ENCODE assay signal across 1 cellular context in the genomic region with DNA sequence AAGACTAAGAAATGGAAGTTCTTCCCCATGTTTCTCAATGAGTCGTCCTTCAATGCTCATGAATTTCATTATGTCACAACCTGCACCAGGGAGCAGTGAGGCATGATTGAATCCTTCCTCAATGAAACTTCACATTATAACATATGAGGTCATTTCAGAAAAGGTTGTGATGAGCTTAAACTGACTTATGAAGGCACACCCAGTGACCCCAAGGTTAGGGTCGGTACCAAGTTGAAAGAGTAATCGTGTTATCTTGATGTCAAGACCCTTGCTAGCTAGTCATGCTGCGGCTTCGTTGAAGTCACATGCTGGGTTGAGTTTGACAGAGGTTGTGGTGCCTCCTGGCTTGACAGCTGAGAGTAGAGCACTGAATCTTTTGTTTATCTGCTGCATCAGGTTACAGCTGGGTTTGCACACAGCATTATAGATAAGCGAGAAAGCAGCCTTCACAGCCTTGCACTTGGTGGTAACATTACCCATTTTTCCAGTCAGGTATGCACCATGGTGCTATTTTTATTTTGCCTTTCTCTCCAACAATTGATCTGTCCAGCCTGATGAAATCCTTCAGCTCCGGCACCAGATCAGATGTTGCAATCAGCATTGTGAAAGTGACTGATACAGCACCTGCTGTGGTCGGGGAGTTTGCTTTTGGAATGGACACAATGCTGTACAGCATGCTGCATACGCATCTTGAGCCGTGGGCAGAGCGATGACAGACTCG.
TF ChIP-seq lines count a peak whose summit lies in the region.

No MANE protein-coding gene starts in this region.

TF ChIP-seq in K562, 482 proteins besides CTCF, POLR2A, EP300 and RAD21 (continued from another document and continues in another):
- TF ChIP-seq, protein P1, sequence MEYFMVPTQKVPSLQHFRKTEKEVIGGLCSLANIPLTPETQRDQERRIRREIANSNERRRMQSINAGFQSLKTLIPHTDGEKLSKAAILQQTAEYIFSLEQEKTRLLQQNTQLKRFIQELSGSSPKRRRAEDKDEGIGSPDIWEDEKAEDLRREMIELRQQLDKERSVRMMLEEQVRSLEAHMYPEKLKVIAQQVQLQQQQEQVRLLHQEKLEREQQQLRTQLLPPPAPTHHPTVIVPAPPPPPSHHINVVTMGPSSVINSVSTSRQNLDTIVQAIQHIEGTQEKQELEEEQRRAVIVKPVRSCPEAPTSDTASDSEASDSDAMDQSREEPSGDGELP (CRISPR knock-in tag; IDR thresholded peaks at IDR 0.05; ENCODE audit: borderline replicate concordance): peak; percentile 80
- TF ChIP-seq HNRNPL (IDR thresholded peaks at IDR 0.05; ENCODE audit: low read depth, low read length): no peak
- TF ChIP-seq, protein P2, sequence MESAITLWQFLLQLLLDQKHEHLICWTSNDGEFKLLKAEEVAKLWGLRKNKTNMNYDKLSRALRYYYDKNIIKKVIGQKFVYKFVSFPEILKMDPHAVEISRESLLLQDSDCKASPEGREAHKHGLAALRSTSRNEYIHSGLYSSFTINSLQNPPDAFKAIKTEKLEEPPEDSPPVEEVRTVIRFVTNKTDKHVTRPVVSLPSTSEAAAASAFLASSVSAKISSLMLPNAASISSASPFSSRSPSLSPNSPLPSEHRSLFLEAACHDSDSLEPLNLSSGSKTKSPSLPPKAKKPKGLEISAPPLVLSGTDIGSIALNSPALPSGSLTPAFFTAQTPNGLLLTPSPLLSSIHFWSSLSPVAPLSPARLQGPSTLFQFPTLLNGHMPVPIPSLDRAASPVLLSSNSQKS (CRISPR knock-in tag; IDR thresholded peaks at IDR 0.05): no peak
- TF ChIP-seq ZNF644 (tag; IDR thresholded peaks at IDR 0.05; ENCODE audit: low read depth): 0 out of 2 replicates have a peak, but pooled peaks have one; percentile 44
- TF ChIP-seq MYBL2 (IDR thresholded peaks at IDR 0.05; ENCODE audit: low read depth): no peak
- no peak for TF ChIP-seq MYBL2 (CRISPR knock-in tag; IDR thresholded peaks at IDR 0.05; ENCODE audit: borderline replicate concordance)
- TF ChIP-seq, protein P3, sequence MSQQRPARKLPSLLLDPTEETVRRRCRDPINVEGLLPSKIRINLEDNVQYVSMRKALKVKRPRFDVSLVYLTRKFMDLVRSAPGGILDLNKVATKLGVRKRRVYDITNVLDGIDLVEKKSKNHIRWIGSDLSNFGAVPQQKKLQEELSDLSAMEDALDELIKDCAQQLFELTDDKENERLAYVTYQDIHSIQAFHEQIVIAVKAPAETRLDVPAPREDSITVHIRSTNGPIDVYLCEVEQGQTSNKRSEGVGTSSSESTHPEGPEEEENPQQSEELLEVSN (IDR thresholded peaks at IDR 0.05; ENCODE audit: borderline replicate concordance in 1 of 2, extremely low read depth in 1 of 2, insufficient read depth in 1 of 2, insufficient read length in 1 of 2, low read depth in 1 of 2, low read length in 1 of 2, poor library complexity in 1 of 2, severe bottlenecking in 1 of 2): peak in 1 of 2 experiments; percentile 11
- TF ChIP-seq CEBPB (tag; IDR thresholded peaks at IDR 0.05): peak; percentile 77
- peak; percentile 60; the same call in 1 of the 2 replicates for TF ChIP-seq ZNF584 (CRISPR knock-in tag; IDR thresholded peaks at IDR 0.05; ENCODE audit: low read depth)
- TF ChIP-seq, protein P4, sequence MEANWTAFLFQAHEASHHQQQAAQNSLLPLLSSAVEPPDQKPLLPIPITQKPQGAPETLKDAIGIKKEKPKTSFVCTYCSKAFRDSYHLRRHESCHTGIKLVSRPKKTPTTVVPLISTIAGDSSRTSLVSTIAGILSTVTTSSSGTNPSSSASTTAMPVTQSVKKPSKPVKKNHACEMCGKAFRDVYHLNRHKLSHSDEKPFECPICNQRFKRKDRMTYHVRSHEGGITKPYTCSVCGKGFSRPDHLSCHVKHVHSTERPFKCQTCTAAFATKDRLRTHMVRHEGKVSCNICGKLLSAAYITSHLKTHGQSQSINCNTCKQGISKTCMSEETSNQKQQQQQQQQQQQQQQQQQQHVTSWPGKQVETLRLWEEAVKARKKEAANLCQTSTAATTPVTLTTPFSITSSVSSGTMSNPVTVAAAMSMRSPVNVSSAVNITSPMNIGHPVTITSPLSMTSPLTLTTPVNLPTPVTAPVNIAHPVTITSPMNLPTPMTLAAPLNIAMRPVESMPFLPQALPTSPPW (CRISPR knock-in tag; IDR thresholded peaks at IDR 0.05): 0 out of 2 replicates have a peak, but pooled peaks have one; percentile 17
- TF ChIP-seq, protein P5, sequence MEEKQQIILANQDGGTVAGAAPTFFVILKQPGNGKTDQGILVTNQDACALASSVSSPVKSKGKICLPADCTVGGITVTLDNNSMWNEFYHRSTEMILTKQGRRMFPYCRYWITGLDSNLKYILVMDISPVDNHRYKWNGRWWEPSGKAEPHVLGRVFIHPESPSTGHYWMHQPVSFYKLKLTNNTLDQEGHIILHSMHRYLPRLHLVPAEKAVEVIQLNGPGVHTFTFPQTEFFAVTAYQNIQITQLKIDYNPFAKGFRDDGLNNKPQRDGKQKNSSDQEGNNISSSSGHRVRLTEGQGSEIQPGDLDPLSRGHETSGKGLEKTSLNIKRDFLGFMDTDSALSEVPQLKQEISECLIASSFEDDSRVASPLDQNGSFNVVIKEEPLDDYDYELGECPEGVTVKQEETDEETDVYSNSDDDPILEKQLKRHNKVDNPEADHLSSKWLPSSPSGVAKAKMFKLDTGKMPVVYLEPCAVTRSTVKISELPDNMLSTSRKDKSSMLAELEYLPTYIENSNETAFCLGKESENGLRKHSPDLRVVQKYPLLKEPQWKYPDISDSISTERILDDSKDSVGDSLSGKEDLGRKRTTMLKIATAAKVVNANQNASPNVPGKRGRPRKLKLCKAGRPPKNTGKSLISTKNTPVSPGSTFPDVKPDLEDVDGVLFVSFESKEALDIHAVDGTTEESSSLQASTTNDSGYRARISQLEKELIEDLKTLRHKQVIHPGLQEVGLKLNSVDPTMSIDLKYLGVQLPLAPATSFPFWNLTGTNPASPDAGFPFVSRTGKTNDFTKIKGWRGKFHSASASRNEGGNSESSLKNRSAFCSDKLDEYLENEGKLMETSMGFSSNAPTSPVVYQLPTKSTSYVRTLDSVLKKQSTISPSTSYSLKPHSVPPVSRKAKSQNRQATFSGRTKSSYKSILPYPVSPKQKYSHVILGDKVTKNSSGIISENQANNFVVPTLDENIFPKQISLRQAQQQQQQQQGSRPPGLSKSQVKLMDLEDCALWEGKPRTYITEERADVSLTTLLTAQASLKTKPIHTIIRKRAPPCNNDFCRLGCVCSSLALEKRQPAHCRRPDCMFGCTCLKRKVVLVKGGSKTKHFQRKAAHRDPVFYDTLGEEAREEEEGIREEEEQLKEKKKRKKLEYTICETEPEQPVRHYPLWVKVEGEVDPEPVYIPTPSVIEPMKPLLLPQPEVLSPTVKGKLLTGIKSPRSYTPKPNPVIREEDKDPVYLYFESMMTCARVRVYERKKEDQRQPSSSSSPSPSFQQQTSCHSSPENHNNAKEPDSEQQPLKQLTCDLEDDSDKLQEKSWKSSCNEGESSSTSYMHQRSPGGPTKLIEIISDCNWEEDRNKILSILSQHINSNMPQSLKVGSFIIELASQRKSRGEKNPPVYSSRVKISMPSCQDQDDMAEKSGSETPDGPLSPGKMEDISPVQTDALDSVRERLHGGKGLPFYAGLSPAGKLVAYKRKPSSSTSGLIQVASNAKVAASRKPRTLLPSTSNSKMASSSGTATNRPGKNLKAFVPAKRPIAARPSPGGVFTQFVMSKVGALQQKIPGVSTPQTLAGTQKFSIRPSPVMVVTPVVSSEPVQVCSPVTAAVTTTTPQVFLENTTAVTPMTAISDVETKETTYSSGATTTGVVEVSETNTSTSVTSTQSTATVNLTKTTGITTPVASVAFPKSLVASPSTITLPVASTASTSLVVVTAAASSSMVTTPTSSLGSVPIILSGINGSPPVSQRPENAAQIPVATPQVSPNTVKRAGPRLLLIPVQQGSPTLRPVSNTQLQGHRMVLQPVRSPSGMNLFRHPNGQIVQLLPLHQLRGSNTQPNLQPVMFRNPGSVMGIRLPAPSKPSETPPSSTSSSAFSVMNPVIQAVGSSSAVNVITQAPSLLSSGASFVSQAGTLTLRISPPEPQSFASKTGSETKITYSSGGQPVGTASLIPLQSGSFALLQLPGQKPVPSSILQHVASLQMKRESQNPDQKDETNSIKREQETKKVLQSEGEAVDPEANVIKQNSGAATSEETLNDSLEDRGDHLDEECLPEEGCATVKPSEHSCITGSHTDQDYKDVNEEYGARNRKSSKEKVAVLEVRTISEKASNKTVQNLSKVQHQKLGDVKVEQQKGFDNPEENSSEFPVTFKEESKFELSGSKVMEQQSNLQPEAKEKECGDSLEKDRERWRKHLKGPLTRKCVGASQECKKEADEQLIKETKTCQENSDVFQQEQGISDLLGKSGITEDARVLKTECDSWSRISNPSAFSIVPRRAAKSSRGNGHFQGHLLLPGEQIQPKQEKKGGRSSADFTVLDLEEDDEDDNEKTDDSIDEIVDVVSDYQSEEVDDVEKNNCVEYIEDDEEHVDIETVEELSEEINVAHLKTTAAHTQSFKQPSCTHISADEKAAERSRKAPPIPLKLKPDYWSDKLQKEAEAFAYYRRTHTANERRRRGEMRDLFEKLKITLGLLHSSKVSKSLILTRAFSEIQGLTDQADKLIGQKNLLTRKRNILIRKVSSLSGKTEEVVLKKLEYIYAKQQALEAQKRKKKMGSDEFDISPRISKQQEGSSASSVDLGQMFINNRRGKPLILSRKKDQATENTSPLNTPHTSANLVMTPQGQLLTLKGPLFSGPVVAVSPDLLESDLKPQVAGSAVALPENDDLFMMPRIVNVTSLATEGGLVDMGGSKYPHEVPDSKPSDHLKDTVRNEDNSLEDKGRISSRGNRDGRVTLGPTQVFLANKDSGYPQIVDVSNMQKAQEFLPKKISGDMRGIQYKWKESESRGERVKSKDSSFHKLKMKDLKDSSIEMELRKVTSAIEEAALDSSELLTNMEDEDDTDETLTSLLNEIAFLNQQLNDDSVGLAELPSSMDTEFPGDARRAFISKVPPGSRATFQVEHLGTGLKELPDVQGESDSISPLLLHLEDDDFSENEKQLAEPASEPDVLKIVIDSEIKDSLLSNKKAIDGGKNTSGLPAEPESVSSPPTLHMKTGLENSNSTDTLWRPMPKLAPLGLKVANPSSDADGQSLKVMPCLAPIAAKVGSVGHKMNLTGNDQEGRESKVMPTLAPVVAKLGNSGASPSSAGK (IDR thresholded peaks at IDR 0.05): peak; percentile 85
- TF ChIP-seq NFATC3 (IDR thresholded peaks at IDR 0.05): no peak
- no peak for TF ChIP-seq NR2F6 (CRISPR knock-in tag; IDR thresholded peaks at IDR 0.05)
- TF ChIP-seq, protein P6, sequence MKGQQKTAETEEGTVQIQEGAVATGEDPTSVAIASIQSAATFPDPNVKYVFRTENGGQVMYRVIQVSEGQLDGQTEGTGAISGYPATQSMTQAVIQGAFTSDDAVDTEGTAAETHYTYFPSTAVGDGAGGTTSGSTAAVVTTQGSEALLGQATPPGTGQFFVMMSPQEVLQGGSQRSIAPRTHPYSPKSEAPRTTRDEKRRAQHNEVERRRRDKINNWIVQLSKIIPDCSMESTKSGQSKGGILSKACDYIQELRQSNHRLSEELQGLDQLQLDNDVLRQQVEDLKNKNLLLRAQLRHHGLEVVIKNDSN (CRISPR knock-in tag; IDR thresholded peaks at IDR 0.05): peak; percentile 50; the same call in 1 of the 2 replicates
- TF ChIP-seq, protein P7, sequence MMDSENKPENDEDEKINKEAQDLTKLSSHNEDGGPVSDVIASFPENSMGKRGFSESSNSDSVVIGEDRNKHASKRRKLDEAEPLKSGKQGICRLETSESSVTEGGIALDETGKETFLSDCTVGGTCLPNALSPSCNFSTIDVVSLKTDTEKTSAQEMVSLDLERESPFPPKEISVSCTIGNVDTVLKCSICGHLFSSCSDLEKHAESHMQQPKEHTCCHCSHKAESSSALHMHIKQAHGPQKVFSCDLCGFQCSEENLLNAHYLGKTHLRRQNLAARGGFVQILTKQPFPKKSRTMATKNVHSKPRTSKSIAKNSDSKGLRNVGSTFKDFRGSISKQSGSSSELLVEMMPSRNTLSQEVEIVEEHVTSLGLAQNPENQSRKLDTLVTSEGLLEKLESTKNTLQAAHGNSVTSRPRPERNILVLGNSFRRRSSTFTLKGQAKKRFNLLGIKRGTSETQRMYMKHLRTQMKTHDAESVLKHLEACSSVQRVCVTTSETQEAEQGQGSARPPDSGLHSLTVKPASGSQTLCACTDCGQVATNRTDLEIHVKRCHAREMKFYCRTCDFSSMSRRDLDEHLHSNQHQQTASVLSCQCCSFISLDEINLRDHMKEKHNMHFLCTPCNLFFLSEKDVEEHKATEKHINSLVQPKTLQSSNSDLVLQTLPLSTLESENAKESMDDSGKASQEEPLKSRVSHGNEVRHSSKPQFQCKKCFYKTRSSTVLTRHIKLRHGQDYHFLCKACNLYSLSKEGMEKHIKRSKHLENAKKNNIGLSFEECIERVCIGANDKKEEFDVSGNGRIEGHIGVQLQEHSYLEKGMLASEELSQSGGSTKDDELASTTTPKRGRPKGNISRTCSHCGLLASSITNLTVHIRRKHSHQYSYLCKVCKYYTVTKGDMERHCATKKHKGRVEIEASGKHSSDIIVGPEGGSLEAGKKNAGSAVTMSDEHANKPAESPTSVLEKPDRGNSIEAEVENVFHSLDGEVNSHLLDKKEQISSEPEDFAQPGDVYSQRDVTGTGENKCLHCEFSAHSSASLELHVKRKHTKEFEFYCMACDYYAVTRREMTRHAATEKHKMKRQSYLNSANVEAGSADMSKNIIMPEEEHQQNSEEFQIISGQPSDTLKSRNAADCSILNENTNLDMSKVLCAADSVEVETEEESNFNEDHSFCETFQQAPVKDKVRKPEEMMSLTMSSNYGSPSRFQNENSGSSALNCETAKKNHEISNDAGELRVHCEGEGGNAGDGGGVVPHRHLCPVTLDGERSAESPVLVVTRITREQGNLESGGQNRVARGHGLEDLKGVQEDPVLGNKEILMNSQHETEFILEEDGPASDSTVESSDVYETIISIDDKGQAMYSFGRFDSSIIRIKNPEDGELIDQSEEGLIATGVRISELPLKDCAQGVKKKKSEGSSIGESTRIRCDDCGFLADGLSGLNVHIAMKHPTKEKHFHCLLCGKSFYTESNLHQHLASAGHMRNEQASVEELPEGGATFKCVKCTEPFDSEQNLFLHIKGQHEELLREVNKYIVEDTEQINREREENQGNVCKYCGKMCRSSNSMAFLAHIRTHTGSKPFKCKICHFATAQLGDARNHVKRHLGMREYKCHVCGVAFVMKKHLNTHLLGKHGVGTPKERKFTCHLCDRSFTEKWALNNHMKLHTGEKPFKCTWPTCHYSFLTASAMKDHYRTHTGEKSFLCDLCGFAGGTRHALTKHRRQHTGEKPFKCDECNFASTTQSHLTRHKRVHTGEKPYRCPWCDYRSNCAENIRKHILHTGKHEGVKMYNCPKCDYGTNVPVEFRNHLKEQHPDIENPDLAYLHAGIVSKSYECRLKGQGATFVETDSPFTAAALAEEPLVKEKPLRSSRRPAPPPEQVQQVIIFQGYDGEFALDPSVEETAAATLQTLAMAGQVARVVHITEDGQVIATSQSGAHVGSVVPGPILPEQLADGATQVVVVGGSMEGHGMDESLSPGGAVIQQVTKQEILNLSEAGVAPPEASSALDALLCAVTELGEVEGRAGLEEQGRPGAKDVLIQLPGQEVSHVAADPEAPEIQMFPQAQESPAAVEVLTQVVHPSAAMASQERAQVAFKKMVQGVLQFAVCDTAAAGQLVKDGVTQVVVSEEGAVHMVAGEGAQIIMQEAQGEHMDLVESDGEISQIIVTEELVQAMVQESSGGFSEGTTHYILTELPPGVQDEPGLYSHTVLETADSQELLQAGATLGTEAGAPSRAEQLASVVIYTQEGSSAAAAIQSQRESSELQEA (IDR thresholded peaks at IDR 0.05; ENCODE audit: low read depth): no peak
- peak; percentile 88 for TF ChIP-seq L3MBTL2 (IDR thresholded peaks at IDR 0.05)
- no peak for TF ChIP-seq ATF1 (CRISPR knock-in tag; IDR thresholded peaks at IDR 0.05)
- 0 out of 2 replicates have a peak, but pooled peaks have one; percentile 24 for TF ChIP-seq ATF1 (tag; IDR thresholded peaks at IDR 0.05)
- TF ChIP-seq CBFA2T3 (IDR thresholded peaks at IDR 0.05): peak; percentile 25
- TF ChIP-seq CEBPG (CRISPR knock-in tag; IDR thresholded peaks at IDR 0.05): peak; percentile 39; the same call in 1 of the 2 replicates
- TF ChIP-seq CEBPG (tag; conservative IDR thresholded peaks at IDR 0.05 in 1 of 2, IDR thresholded peaks at IDR 0.05 in 1 of 2): peak; percentile 61 to 71
- TF ChIP-seq SUPT5H (IDR thresholded peaks at IDR 0.05): no peak
- no peak for TF ChIP-seq DMBX1 (CRISPR knock-in tag; IDR thresholded peaks at IDR 0.05; ENCODE audit: borderline replicate concordance)
